1 cellular context compared by ENCODE assay signal in genomic region chr7:29989257-29989995, GRCh38.
TF ChIP-seq lines count a peak whose summit lies in the region.

Gene SCRN1 (minus strand): TSS chr7:29989801. CDS start chr7:29969067, 20,734 bp downstream.

TF ChIP-seq in HepG2, 621 proteins besides CTCF, POLR2A, EP300 and RAD21 (continued from another document):
- TF ChIP-seq ZNF609 (CRISPR knock-in tag; IDR thresholded peaks at IDR 0.05; ENCODE audit: borderline replicate concordance) (no peak; the same call in 1 of the 2 replicates), MEIS2 (CRISPR knock-in tag; IDR thresholded peaks at IDR 0.05) (no peak; the same call in none of the 2 replicates), TEAD2 (CRISPR knock-in tag; IDR thresholded peaks at IDR 0.05) (no peak), MNT (IDR thresholded peaks at IDR 0.05) (no peak), ZNF292 (CRISPR knock-in tag; IDR thresholded peaks at IDR 0.05; ENCODE audit: borderline replicate concordance, low read depth) (no peak), SMAD3 (CRISPR knock-in tag; IDR thresholded peaks at IDR 0.05) (no peak), TERF1 (CRISPR knock-in tag; IDR thresholded peaks at IDR 0.05) (no peak), LBX2 (CRISPR knock-in tag; IDR thresholded peaks at IDR 0.05; ENCODE audit: borderline replicate concordance) (no peak), ZSCAN5A (CRISPR knock-in tag; IDR thresholded peaks at IDR 0.05; ENCODE audit: borderline replicate concordance) (no peak), RORA (CRISPR knock-in tag; IDR thresholded peaks at IDR 0.05) (no peak), ZNF891 (CRISPR knock-in tag; IDR thresholded peaks at IDR 0.05) (peak; percentile 48; the same call in 1 of the 2 replicates), ZFP41 (CRISPR knock-in tag; IDR thresholded peaks at IDR 0.05; ENCODE audit: borderline replicate concordance) (no peak), PLRG1 (conservative IDR thresholded peaks at IDR 0.05) (no peak), ZNF781 (CRISPR knock-in tag; IDR thresholded peaks at IDR 0.05; ENCODE audit: borderline replicate concordance, not compliant biosample characterization) (no peak), PHF8 (CRISPR knock-in tag; IDR thresholded peaks at IDR 0.05) (peak; percentile 79)
